12 cellular contexts compared by ENCODE assay signal in genomic region chr3:8729479-8729878, GRCh38. TPM values are rescaled to one million over a fixed set of nuclear protein-coding genes. Genes with fewer than 3 reads are reported as not detected.
"Had no signal": no experiment of that assay in that cellular context is flagged by ENCODE, and none has a peak within 500 bp of the region (broad histone marks: within the 10 kb centered on the region; RNA-seq: fewer than 3 reads in every experiment).

No MANE protein-coding gene starts in this region.

- H3K9me3 ChIP-seq: HAP-1 had no signal

- H3K27ac Mint-ChIP-seq: GM23338, H9, HFFc6 had no signal

- DNase-seq: GM23248, GOT3, H7, H9, HCEC 1CT, HFFc6 had no signal

- FAIRE-seq: H1, H54 had no signal

- H3K4me1 ChIP-seq: HAP-1 had no signal

- H3K4me3 Mint-ChIP-seq: GM23338, H9, HFFc6 had no signal

- H3K4me3 ChIP-seq: GM23248, GM23338, HAP-1 had no signal

- H3K4me2 ChIP-seq: GM23338 had no signal

- H2AFZ ChIP-seq: GM23248, GM23338 had no signal

- H3K27ac ChIP-seq: GM23248 had no signal

- ATAC-seq: GM23338, HCT116 had no signal

- H3K9me3 Mint-ChIP-seq: H9, HFFc6 had no signal

- H3K36me3 ChIP-seq: HAP-1 had no signal

- H3K9ac ChIP-seq: GM23248 had no signal

RNA-seq across cellular contexts. Expression of gene CAV3, which starts 4.1 kb away (rescaled TPM):
- total RNA-seq: GM23248, GM23338, H1, H4, H7, H9 had no signal
- polyA plus RNA-seq: GM23338, H1 had no signal
